10 cellular contexts compared by ENCODE assay signal in the genomic region with DNA sequence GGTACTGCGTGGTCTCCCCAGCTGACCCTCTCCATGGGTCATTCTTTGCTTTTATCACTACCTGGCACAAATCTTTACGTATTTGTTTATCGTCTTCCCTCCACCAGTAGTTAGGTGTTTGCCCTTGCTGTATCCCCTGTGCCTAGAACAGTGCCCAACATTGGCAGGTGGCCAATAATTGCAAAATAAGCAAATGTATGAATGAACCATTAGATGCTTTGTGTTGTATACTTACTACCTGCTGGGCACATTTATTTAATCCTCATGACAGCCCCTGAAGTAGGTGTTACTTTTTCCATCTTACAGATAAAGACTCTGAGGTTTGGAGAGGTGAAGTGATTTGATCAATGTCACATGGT. TPM values are rescaled to one million over a fixed set of nuclear protein-coding genes. Genes with fewer than 3 reads are reported as not detected.
DNase-seq lines count a peak whose midpoint lies in the region; ATAC-seq and TF ChIP-seq lines count a peak whose summit lies in the region.
"Had no signal": no experiment of that assay in that cellular context is flagged by ENCODE, and none has a peak within 500 bp of the region (broad histone marks: within the 10 kb centered on the region; RNA-seq: fewer than 3 reads in every experiment).

No MANE protein-coding gene starts in this region.

- no peaks in the 10 kb centered on the region for H3F3A ChIP-seq in Loucy (ENCODE audit: low read depth)

- peak overlapping the region; percentile 75 for H3K4me2 ChIP-seq in Loucy (ENCODE audit: low read depth, low read length, poor library complexity, severe bottlenecking)

- H3K4me1 Mint-ChIP-seq in CD4-positive, alpha-beta T cell (ENCODE audit: low read depth) = peaks cover 82% of the 10 kb centered on the region
- H3K4me1 Mint-ChIP-seq in nephron = peaks cover 25% of the 10 kb centered on the region

- H3K27me3 Mint-ChIP-seq in CD4-positive, alpha-beta T cell = no peaks in the 10 kb centered on the region
- H3K27me3 Mint-ChIP-seq in nephron (ENCODE audit: low read depth) = peaks cover 5% of the 10 kb centered on the region

- H3K27ac ChIP-seq in CD4-positive, alpha-beta T cell (ENCODE audit: low read depth, low read length) = peak overlapping the region; percentile 95
- H3K27ac ChIP-seq in adrenal gland (peak overlapping the region in 3 of 5 donors; percentile 70 to 88 (median 88)), A673 (ENCODE audit: low read depth, low read length, poor library complexity, severe bottlenecking) (no peak overlapping the region)

- no peaks in the 10 kb centered on the region for H3K9me2 ChIP-seq in Loucy (replicated peaks; ENCODE audit: low read depth, low read length)

- peaks cover 41% of the 10 kb centered on the region for H3K79me2 ChIP-seq in Loucy (ENCODE audit: insufficient read depth, low read length)

- peak overlapping the region; percentile 99 for H3K4me3 Mint-ChIP-seq in CD4-positive, alpha-beta T cell
- H3K4me3 Mint-ChIP-seq in nephron = peak overlapping the region; percentile 95 to 99 (median 99)

- peaks cover 31% of the 10 kb centered on the region for H3K4me1 ChIP-seq in Loucy (ENCODE audit: insufficient read depth, low read length, poor library complexity, severe bottlenecking)
- H3K4me1 ChIP-seq in adrenal gland (replicated peaks in 1 of 2) = peaks cover 42 to 46% of the 10 kb centered on the region in 2 donors
- H3K4me1 ChIP-seq in A673 (ENCODE audit: insufficient read depth, low read length, poor library complexity, severe bottlenecking) = peaks cover 12% of the 10 kb centered on the region

- no TSS peak for BruUV-seq in A673 (replicated peaks; lab: Mats Ljungman, UMichigan)

- peak overlapping the region; percentile 97 for H3K9ac ChIP-seq in Loucy (ENCODE audit: low read depth, low read length, poor library complexity, severe bottlenecking)

- no peak for TF ChIP-seq POLR2A in adrenal gland (IDR thresholded peaks at IDR 0.05)

- WGBS in adrenal gland, 4 donors = 85 to 93% (median 92%) methylated on average over 3 of the region's 3 CpGs

- H3K27me3 ChIP-seq in CD4-positive, alpha-beta T cell (ENCODE audit: control insufficient read depth, insufficient read depth, low read length) = no peaks in the 10 kb centered on the region
- H3K27me3 ChIP-seq in Loucy (ENCODE audit: insufficient read depth, low read length, poor library complexity, severe bottlenecking) (no peaks in the 10 kb centered on the region), adrenal gland (no peaks in the 10 kb centered on the region), A673 (replicated peaks; ENCODE audit: insufficient read depth, low read depth, low read length, poor library complexity) (no peaks in the 10 kb centered on the region)

- no peaks in the 10 kb centered on the region for H3K9me3 ChIP-seq in CD4-positive, alpha-beta T cell (ENCODE audit: control insufficient read depth, low read length)
- H3K9me3 ChIP-seq in Loucy (ENCODE audit: insufficient read depth, low read depth, low read length) (no peaks in the 10 kb centered on the region), adrenal gland (replicated peaks in 1 of 3) (no peaks in the 10 kb centered on the region), A673 (ENCODE audit: low read depth, low read length, poor library complexity, severe bottlenecking) (no peaks in the 10 kb centered on the region)

- H3K4me3 ChIP-seq in Loucy (ENCODE audit: low read length, poor library complexity, severe bottlenecking) = peak overlapping the region; percentile 16
- no peak overlapping the region for H3K4me3 ChIP-seq in adrenal gland
- no peak overlapping the region for H3K4me3 ChIP-seq in A673 (ENCODE audit: low read depth, low read length, poor library complexity, severe bottlenecking)

- DNase-seq in CD4-positive, alpha-beta T cell = peak in 1 of 10 experiments; percentile 27
- no peak for DNase-seq in adrenal gland
- no peak for DNase-seq in A673 (ENCODE audit: low spot score)
- DNase-seq in germinal center (ENCODE audit: low spot score) = no peak
- DNase-seq: effector CD4-positive, alpha-beta T cell had no signal

- intact Hi-C loops in CD4-positive, alpha-beta T cell (cut with DNase I, micrococcal nuclease) = no loop called here
- intact Hi-C loops in adrenal gland (cut with DNase I) = no loop called here
- intact Hi-C loops in A673 (cut with micrococcal nuclease; ENCODE audit: unreplicated experiment) = loop anchor here (5.0 kb wide), 1 partner anchor 36 kb away; a partner anchor contains a TSS

- H3K36me3 ChIP-seq in Loucy (ENCODE audit: insufficient read depth, low read length) = no peaks in the 10 kb centered on the region
- H3K36me3 ChIP-seq in adrenal gland (replicated peaks in 1 of 2) = no peaks in the 10 kb centered on the region
- no peaks in the 10 kb centered on the region for H3K36me3 ChIP-seq in A673 (ENCODE audit: insufficient read depth, low read length, poor library complexity, severe bottlenecking)

- no peak for TF ChIP-seq CTCF in CD4-positive, alpha-beta T cell (IDR thresholded peaks at IDR 0.05)
- no peak for TF ChIP-seq CTCF in Loucy (conservative IDR thresholded peaks at IDR 0.05; ENCODE audit: low read length)
- no peak for TF ChIP-seq CTCF in adrenal gland (IDR thresholded peaks at IDR 0.05)
- no peak for TF ChIP-seq CTCF in nephron (IDR thresholded peaks at IDR 0.05; ENCODE audit: unreplicated experiment in 3 of 3)
- no peak for TF ChIP-seq CTCF in A673 (conservative IDR thresholded peaks at IDR 0.05; ENCODE audit: low read depth, low read length)

- H2AFZ ChIP-seq in Loucy (ENCODE audit: low read length) = no peak overlapping the region

- no peak for ATAC-seq in CD4-positive, alpha-beta T cell (ENCODE audit: poor library complexity)
- ATAC-seq in GM18909 (IDR thresholded peaks at IDR 0.05; ENCODE audit: poor library complexity, unreplicated experiment) (no peak), GM21447 (IDR thresholded peaks at IDR 0.05; ENCODE audit: unreplicated experiment) (no peak)

- peak overlapping the region; percentile 99 for H3K27ac Mint-ChIP-seq in CD4-positive, alpha-beta T cell
- peak overlapping the region in 2 of 3 experiments; percentile 38 to 49 for H3K27ac Mint-ChIP-seq in nephron

- POLR2A ChIA-PET in CD4-positive, alpha-beta T cell (lab: Charles Lee) = interaction anchor here (0.7 to 17.5 kb wide), 12 partner anchors 12 to 245 kb away, joined by 3 to 293 read pairs (median 4); a partner anchor contains a TSS
- POLR2A ChIA-PET in A673 (lab: Charles Lee; ENCODE audit: low non-redundant PET) = no interaction called here

- peaks cover 15% of the 10 kb centered on the region for H4K20me1 ChIP-seq in Loucy (ENCODE audit: insufficient read depth, low read length, poor library complexity, severe bottlenecking)

- H3K9me3 Mint-ChIP-seq in CD4-positive, alpha-beta T cell = no peaks in the 10 kb centered on the region
- no peaks in the 10 kb centered on the region for H3K9me3 Mint-ChIP-seq in nephron

- CTCF ChIA-PET in CD4-positive, alpha-beta T cell (lab: Charles Lee) = interaction anchor here (0.6 to 2.8 kb wide), 10 partner anchors 9 to 77 kb away, joined by 3 to 16 read pairs (median 6); a partner anchor contains a TSS
- CTCF ChIA-PET in A673 (lab: Charles Lee) = interaction anchor here (0.5 kb wide), 1 partner anchor 120 kb away, joined by 4 read pairs; no protein-coding TSS in a partner anchor

- H3K36me3 Mint-ChIP-seq in CD4-positive, alpha-beta T cell (ENCODE audit: low read depth) = peaks cover 25% of the 10 kb centered on the region
- no peaks in the 10 kb centered on the region for H3K36me3 Mint-ChIP-seq in nephron (ENCODE audit: low read depth)

RNA-seq across cellular contexts. Expression of a gene that starts 1.9 kb away (rescaled TPM):
- total RNA-seq in CD4-positive, alpha-beta T cell = 10 to 100 TPM; 17.4 to 21.7 TPM
- total RNA-seq in adrenal gland (10 to 100 TPM; 31.7 to 95.6 (median 59.4) TPM), A673 (2021) (18.3 and 21.0 TPM in 2 replicates)
- 10 to 100 TPM; 13.6 to 28.2 (median 26.1) TPM for polyA plus RNA-seq in adrenal gland

RNA-seq across cellular contexts. Expression of a gene that starts 4.7 kb away (rescaled TPM):
- 10 to 100 TPM; 36.7 to 40.2 TPM for total RNA-seq in CD4-positive, alpha-beta T cell
- total RNA-seq in adrenal gland (10 to 100 TPM; 10.5 to 28.0 (median 22.1) TPM), A673 (2021) (3.6 and 5.8 TPM in 2 replicates)
- 10 to 100 TPM in 2 of 3 donors, 1 to 10 TPM in 1; 9.1 to 29.8 (median 23.1) TPM for polyA plus RNA-seq in adrenal gland

RNA-seq across cellular contexts. Expression of a gene that starts 15.4 kb away (rescaled TPM):
- under 1 TPM; 0.08 to 0.17 TPM for total RNA-seq in CD4-positive, alpha-beta T cell
- total RNA-seq in adrenal gland = under 1 TPM in 4 of 8 donors, not detected in 4; under 0.01 to 0.61 (median 0.17) TPM
- polyA plus RNA-seq in adrenal gland = under 1 TPM in 2 of 3 donors, not detected in 1; 0.34 to 0.56 TPM
- total RNA-seq in A673 (2021) = not detected in 2 replicates
- total RNA-seq: RPMI7951 had no signal

RNA-seq across cellular contexts. Expression of a gene that starts 37.6 kb away (rescaled TPM):
- total RNA-seq in CD4-positive, alpha-beta T cell = 100 to 1,000 TPM; 114 TPM
- total RNA-seq in adrenal gland (10 to 100 TPM; 44.6 to 84.0 (median 59.9) TPM), A673 (2021) (50.1 and 54.3 TPM in 2 replicates)
- 10 to 100 TPM; 23.8 to 74.2 (median 24.6) TPM for polyA plus RNA-seq in adrenal gland

RNA-seq across cellular contexts. Expression of a gene that starts 42.9 kb away (rescaled TPM):
- 1 to 10 TPM; 6.0 to 7.0 TPM for total RNA-seq in CD4-positive, alpha-beta T cell
- 1,000 to 10,000 TPM in 1 of 8 donors, 100 to 1,000 TPM in 7; 233 to 3,700 (median 694) TPM for total RNA-seq in adrenal gland
- polyA plus RNA-seq in adrenal gland = 100 to 1,000 TPM in 2 of 3 donors, 10 to 100 TPM in 1; 64.9 to 849 (median 387) TPM
- total RNA-seq in A673 (2021) = 52.2 and 58.6 TPM in 2 replicates
